2 cellular contexts compared by ENCODE assay signal in the genomic region with DNA sequence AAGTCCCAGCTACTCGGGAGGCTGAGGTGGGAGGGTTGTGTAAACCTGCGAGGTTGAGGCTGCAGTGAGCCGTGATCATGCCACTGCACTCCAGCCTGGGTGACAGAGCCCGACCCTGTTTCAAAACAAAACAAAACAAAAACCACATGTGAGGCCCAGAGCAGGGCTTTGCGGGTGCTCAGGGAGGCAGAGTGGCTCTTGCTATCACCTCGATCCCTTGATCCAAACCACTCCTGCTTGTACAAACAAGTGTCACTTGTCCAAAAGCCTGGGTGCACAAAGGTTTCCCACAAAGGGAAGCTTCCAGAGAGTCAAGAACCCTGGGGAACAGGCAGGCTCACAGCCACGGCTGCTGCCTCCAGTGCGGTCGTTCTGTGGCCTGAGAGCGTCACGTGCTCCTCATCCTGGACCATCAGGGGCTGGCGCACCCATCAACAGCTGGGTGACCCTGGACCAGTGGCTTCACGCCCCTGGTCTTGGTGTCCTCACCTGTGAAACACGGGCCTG.
TF ChIP-seq lines count a peak whose summit lies in the region.

No MANE protein-coding gene starts in this region.

TF ChIP-seq in SK-N-SH, 30 proteins besides CTCF, POLR2A, EP300 and RAD21 (continued from another document):
- TF ChIP-seq, protein P1, sequence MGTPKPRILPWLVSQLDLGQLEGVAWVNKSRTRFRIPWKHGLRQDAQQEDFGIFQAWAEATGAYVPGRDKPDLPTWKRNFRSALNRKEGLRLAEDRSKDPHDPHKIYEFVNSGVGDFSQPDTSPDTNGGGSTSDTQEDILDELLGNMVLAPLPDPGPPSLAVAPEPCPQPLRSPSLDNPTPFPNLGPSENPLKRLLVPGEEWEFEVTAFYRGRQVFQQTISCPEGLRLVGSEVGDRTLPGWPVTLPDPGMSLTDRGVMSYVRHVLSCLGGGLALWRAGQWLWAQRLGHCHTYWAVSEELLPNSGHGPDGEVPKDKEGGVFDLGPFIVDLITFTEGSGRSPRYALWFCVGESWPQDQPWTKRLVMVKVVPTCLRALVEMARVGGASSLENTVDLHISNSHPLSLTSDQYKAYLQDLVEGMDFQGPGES (IDR thresholded peaks at IDR 0.05; ENCODE audit: low read depth, low read length): no peak
- TF ChIP-seq FOXM1 (IDR thresholded peaks at IDR 0.05; ENCODE audit: low read depth) (no peak), NRF1 (IDR thresholded peaks at IDR 0.05; ENCODE audit: low read depth, low read length) (no peak), GABPA (IDR thresholded peaks at IDR 0.05; ENCODE audit: low read depth) (no peak), TCF12 (IDR thresholded peaks at IDR 0.05) (no peak), POLR2AphosphoS5 (IDR thresholded peaks at IDR 0.05; ENCODE audit: low read depth, low read length) (no peak), ELF1 (IDR thresholded peaks at IDR 0.05) (no peak)

TF ChIP-seq in SK-N-SH treated with all-trans-retinoic acid at 6 μM for 48 hours, 23 proteins besides CTCF, POLR2A, EP300 and RAD21 (continued from another document):
- TF ChIP-seq, protein P2, sequence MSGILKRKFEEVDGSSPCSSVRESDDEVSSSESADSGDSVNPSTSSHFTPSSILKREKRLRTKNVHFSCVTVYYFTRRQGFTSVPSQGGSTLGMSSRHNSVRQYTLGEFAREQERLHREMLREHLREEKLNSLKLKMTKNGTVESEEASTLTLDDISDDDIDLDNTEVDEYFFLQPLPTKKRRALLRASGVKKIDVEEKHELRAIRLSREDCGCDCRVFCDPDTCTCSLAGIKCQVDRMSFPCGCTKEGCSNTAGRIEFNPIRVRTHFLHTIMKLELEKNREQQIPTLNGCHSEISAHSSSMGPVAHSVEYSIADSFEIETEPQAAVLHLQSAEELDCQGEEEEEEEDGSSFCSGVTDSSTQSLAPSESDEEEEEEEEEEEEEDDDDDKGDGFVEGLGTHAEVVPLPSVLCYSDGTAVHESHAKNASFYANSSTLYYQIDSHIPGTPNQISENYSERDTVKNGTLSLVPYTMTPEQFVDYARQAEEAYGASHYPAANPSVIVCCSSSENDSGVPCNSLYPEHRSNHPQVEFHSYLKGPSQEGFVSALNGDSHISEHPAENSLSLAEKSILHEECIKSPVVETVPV (CRISPR knock-in tag; IDR thresholded peaks at IDR 0.05): no peak
- TF ChIP-seq BACH2 (CRISPR knock-in tag; IDR thresholded peaks at IDR 0.05; ENCODE audit: borderline replicate concordance): no peak
- TF ChIP-seq ZNF70 (CRISPR knock-in tag; IDR thresholded peaks at IDR 0.05): no peak
- no peak for TF ChIP-seq ISL1 (CRISPR knock-in tag; IDR thresholded peaks at IDR 0.05)
- no peak for TF ChIP-seq OSR1 (CRISPR knock-in tag; IDR thresholded peaks at IDR 0.05)
- TF ChIP-seq TOX (CRISPR knock-in tag; IDR thresholded peaks at IDR 0.05; ENCODE audit: borderline replicate concordance): no peak
- TF ChIP-seq ZFP30 (CRISPR knock-in tag; IDR thresholded peaks at IDR 0.05): no peak
- TF ChIP-seq, protein P3, sequence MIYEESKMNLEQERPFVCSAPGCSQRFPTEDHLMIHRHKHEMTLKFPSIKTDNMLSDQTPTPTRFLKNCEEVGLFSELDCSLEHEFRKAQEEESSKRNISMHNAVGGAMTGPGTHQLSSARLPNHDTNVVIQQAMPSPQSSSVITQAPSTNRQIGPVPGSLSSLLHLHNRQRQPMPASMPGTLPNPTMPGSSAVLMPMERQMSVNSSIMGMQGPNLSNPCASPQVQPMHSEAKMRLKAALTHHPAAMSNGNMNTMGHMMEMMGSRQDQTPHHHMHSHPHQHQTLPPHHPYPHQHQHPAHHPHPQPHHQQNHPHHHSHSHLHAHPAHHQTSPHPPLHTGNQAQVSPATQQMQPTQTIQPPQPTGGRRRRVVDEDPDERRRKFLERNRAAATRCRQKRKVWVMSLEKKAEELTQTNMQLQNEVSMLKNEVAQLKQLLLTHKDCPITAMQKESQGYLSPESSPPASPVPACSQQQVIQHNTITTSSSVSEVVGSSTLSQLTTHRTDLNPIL (CRISPR knock-in tag; IDR thresholded peaks at IDR 0.05; ENCODE audit: low read depth): no peak
- TF ChIP-seq RARB (CRISPR knock-in tag; IDR thresholded peaks at IDR 0.05): no peak
